ENCODE assay signal across 10 cellular contexts in genomic region chr4:3389186-3389878, GRCh38. TPM values are rescaled to one million over a fixed set of nuclear protein-coding genes. Genes with fewer than 3 reads are reported as not detected.
A peak's percentile ranks its signal among the peaks of the same experiment; 100 is the strongest.
DNase-seq lines count a peak whose midpoint lies in the region; TF ChIP-seq lines count a peak whose summit lies in the region.
"Had no signal": no experiment of that assay in that cellular context is flagged by ENCODE, and none has a peak within 500 bp of the region (broad histone marks: within the 10 kb centered on the region; RNA-seq: fewer than 3 reads in every experiment).

No MANE protein-coding gene starts in this region.

- no peaks in the 10 kb centered on the region for H3K36me3 Mint-ChIP-seq in mesothelial cell of epicardium

- WGBS in tibial nerve, 2 donors = 66 to 69% methylated on average over 24 of the region's 24 CpGs

- peak overlapping the region; percentile 37 for H3K4me3 Mint-ChIP-seq in mesothelial cell of epicardium

- no peak for TF ChIP-seq EP300 in tibial nerve (IDR thresholded peaks at IDR 0.05)

- H3K9me3 Mint-ChIP-seq in mesothelial cell of epicardium = no peaks in the 10 kb centered on the region

- H3K4me1 ChIP-seq in tibial nerve = peaks cover 0 to 53% (median 23%) of the 10 kb centered on the region in 4 donors
- H3K4me1 ChIP-seq: pancreas had no signal

- TF ChIP-seq CTCF in mesothelial cell of epicardium (IDR thresholded peaks at IDR 0.05; ENCODE audit: unreplicated experiment) (no peak), tibial nerve (IDR thresholded peaks at IDR 0.05) (no peak)

- H3K27me3 ChIP-seq in tibial nerve = no peaks in the 10 kb centered on the region
- H3K27me3 ChIP-seq: pancreas had no signal

- no peaks in the 10 kb centered on the region for H3K9me3 ChIP-seq in tibial nerve
- H3K9me3 ChIP-seq: pancreas had no signal

- no peaks in the 10 kb centered on the region for H3K36me3 ChIP-seq in tibial nerve
- H3K36me3 ChIP-seq: pancreas had no signal

- peak; percentile 52 for DNase-seq in activated effector memory CD4-positive, alpha-beta T cell treated with anti-CD3 and anti-CD28 coated beads, Interleukin-2, amount 50 U/mL, for 16 hours
- no peak for DNase-seq in activated effector memory CD4-positive, alpha-beta T cell treated with Interleukin-2 at 50 U/mL for 16 hours
- no peak for DNase-seq in mesothelial cell of epicardium (ENCODE audit: low spot score in 2 of 2, unreplicated experiment in 2 of 2)
- no peak for DNase-seq in tibial nerve (ENCODE audit: low spot score in 2 of 2)
- no peak for DNase-seq in NCI-H526 treated with DMSO at 0.1 percent for 48 hours (lab: John Stamatoyannopoulos, UW)
- no peak for DNase-seq in foreskin melanocyte
- no peak for DNase-seq in cerebellum (ENCODE audit: low spot score)
- DNase-seq: activated CD4-positive, alpha-beta T cell treated with anti-CD3 and anti-CD28 coated beads for 4 hours had no signal

- no peak for TF ChIP-seq POLR2A in tibial nerve (IDR thresholded peaks at IDR 0.05)

- no peaks in the 10 kb centered on the region for H3K27me3 Mint-ChIP-seq in mesothelial cell of epicardium (ENCODE audit: low read depth)

- H3K27ac ChIP-seq in cingulate gyrus (ENCODE audit: low read depth, low read length) (peak overlapping the region; percentile 60), tibial nerve (peak overlapping the region in 3 of 4 donors; percentile 69 to 78 (median 71))

- peak overlapping the region; percentile 92 for H3K27ac Mint-ChIP-seq in mesothelial cell of epicardium

- H3K4me1 Mint-ChIP-seq in mesothelial cell of epicardium = peaks cover 79% of the 10 kb centered on the region

- H3K4me3 ChIP-seq in tibial nerve = peak overlapping the region in 3 of 4 donors; percentile 26 to 33 (median 27)

RNA-seq across cellular contexts. Expression of gene HGFAC, which starts 52.4 kb away (rescaled TPM):
- total RNA-seq in mesothelial cell of epicardium (1.9 to 2.5 TPM (median 2.0 TPM) in 3 replicates), tibial nerve (not detected), cerebellum (4.2 TPM)
